ENCODE assay signal across 8 cellular contexts in the genomic region with DNA sequence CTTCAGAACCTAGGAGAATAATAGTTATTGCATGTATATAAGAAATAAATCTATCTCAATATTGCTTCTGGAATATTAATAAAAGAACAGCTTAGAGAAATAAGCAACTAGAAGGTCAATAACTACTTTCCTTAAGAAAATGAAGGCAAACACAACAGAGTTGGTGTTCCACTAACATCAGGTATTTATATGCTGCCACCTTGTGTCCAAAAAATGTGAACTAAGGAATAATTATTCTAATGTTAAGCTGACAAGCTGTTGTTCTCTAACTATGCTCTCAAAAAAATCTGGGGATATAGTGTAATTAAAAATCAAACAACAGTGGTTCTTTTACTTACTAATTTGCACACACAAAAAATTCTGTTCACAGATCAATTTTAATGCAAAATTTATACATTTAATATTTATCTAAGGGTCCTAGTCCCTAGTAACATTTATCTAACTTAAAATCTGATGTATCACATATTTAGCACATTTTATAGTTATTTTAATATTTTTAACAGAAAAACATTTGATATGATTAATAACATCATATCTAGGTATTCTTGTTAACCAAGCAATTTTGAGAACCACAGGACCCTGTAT. TPM values are rescaled to one million over a fixed set of nuclear protein-coding genes. Genes with fewer than 3 reads are reported as not detected.
DNase-seq lines count a peak whose midpoint lies in the region; ATAC-seq and TF ChIP-seq lines count a peak whose summit lies in the region.

No MANE protein-coding gene starts in this region.

- no peaks in the 10 kb centered on the region for H3K9me2 ChIP-seq in hepatocyte (replicated peaks; ENCODE audit: insufficient read depth)

- H3K9me3 ChIP-seq in hepatocyte (ENCODE audit: low read depth) (no peaks in the 10 kb centered on the region), testis (no peaks in the 10 kb centered on the region)

- ATAC-seq in HG03439 (IDR thresholded peaks at IDR 0.05; ENCODE audit: unreplicated experiment) = no peak

- intact Hi-C loops in testis (cut with DNase I; ENCODE audit: low total_unique reads) = no loop called here

- no peak overlapping the region for H2AFZ ChIP-seq in hepatocyte

- H3K79me2 ChIP-seq in hepatocyte = no peaks in the 10 kb centered on the region

- H3K36me3 ChIP-seq in hepatocyte (replicated peaks; ENCODE audit: insufficient read depth, low read depth) (no peaks in the 10 kb centered on the region), testis (ENCODE audit: low read depth, missing control alignments) (no peaks in the 10 kb centered on the region)

- H3K27ac ChIP-seq in hepatocyte (no peak overlapping the region), testis (no peak overlapping the region)

- no peak overlapping the region for H3K4me3 ChIP-seq in HFF-Myc (replicated peaks; ENCODE audit: low read depth, low read length)
- H3K4me3 ChIP-seq in hepatocyte = no peak overlapping the region
- H3K4me3 ChIP-seq in testis = no peak overlapping the region

- H3K4me2 ChIP-seq in hepatocyte = no peak overlapping the region

- H3K27me3 ChIP-seq in hepatocyte = no peaks in the 10 kb centered on the region
- H3K27me3 ChIP-seq in testis = no peaks in the 10 kb centered on the region

- TF ChIP-seq POLR2A in testis (IDR thresholded peaks at IDR 0.05) = no peak

- no peaks in the 10 kb centered on the region for H3K4me1 ChIP-seq in hepatocyte (ENCODE audit: insufficient read depth)
- no peaks in the 10 kb centered on the region for H3K4me1 ChIP-seq in testis

- TF ChIP-seq CTCF in HFF-Myc (IDR thresholded peaks at IDR 0.05; ENCODE audit: low read depth, low read length, missing control alignments) (no peak), hepatocyte (IDR thresholded peaks at IDR 0.05; ENCODE audit: poor library complexity) (peak; percentile 74), testis (IDR thresholded peaks at IDR 0.05) (peak in 2 of 3 experiments; percentile 30 to 51)

- no peaks in the 10 kb centered on the region for H4K20me1 ChIP-seq in hepatocyte (ENCODE audit: insufficient read depth, poor library complexity, severe bottlenecking)

- DNase-seq in NCI-H2029 treated with DMSO at 0.1 percent for 48 hours (lab: John Stamatoyannopoulos, UW) = peak; percentile 6
- DNase-seq in NCI-H2029 (lab: John Stamatoyannopoulos, UW) = no peak
- peak; percentile 31 for DNase-seq in HFF-Myc (ENCODE audit: extremely low read depth, low read depth)
- peak; percentile 54 for DNase-seq in NCI-H1694 (lab: John Stamatoyannopoulos, UW)
- peak; percentile 75 for DNase-seq in amniotic epithelial cell (ENCODE audit: low read depth)
- DNase-seq in hepatocyte (ENCODE audit: low spot score) = peak; percentile 69
- no peak for DNase-seq in testis

RNA-seq across cellular contexts. Expression of a gene that starts 39.6 kb away (rescaled TPM):
- 34.9 and 35.9 TPM in 2 replicates for total RNA-seq in hepatocyte
- polyA plus RNA-seq in hepatocyte = 30.8 and 36.6 TPM in 2 replicates
- total RNA-seq in testis = 10 to 100 TPM; 38.5 to 55.5 TPM
- polyA plus RNA-seq in testis (ENCODE audit: insufficient read depth, low read depth, low replicate concordance) = 17.9 TPM

RNA-seq across cellular contexts. Expression of a gene that starts 39.9 kb away (rescaled TPM):
- total RNA-seq in hepatocyte (89.1 and 91.2 TPM in 2 replicates), testis (10 to 100 TPM; 95.8 to 96.3 TPM)
- polyA plus RNA-seq in hepatocyte (89.2 and 91.0 TPM in 2 replicates), testis (ENCODE audit: insufficient read depth, low read depth, low replicate concordance) (26.7 TPM)

Comparison
In these comparisons a context has a peak if more than half of its experiments do, and no peak if none do; other contexts are left out.
1. DNase-seq: peak in NCI-H2029 treated with DMSO at 0.1 percent for 48 hours (single experiment), HFF-Myc (single experiment), NCI-H1694 (single experiment), amniotic epithelial cell (single experiment) and hepatocyte (single experiment); none in NCI-H2029 (single experiment) and testis (single experiment).